ENCODE assay signal across 8 cellular contexts in the genomic region with DNA sequence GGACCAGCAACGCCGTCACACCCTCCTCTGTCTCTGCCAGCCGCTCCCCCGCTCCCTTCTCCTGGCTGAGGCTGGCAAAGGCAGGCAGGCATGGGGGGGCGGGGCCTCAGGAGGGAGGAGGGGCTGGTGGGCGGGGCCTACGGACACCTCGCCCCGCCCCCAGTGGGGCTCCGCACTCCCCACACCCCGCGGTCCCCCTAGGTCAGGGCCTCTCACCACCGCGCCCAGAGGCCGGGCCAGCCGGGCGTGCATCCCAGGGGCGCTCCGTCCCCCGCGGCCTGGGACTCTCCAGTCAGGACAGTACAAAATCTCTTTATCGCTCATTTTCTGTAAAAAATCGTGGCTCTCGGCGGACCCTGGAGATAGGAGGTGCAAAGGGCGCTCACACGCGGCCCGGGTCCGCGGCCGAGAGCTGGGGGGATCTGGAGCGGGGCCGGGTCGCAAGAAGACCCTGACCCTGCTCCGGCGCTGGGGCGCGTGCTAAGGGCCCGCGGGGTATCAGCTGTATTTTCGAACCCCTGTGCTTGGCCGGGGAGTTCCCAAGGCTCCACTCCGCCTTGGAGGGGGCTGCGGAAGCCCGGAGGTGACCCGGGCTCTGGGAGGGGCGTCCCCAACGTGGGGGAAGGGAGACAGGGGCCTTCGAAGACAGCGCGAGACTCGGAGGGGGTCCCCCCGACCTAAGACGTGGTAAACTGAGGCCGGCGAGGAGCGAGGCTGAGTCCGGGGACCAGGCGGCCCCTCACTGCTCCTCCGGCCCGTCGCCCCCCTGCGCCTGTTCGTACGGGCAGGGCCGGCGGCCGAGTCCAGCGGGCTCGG. TPM values are rescaled to one million over a fixed set of nuclear protein-coding genes. Genes with fewer than 3 reads are reported as not detected.
DNase-seq lines count a peak whose midpoint lies in the region; ATAC-seq and TF ChIP-seq lines count a peak whose summit lies in the region.
"Not testable (repeated sequence)": the region's sequence is repeated elsewhere in the genome, so short reads cannot be mapped to it uniquely, and the experiment has no call there.

No MANE protein-coding gene starts in this region.

- not testable (repeated sequence) for H3K36me3 ChIP-seq in Panc1 (ENCODE audit: control insufficient read depth, insufficient read depth, low read length); colonic mucosa

- not testable (repeated sequence) for H3K27me3 ChIP-seq in Panc1 (ENCODE audit: control insufficient read depth, insufficient read depth, low read length); colonic mucosa; mononuclear cell (ENCODE audit: insufficient read depth, low read length)

- H3K9me3 Mint-ChIP-seq in activated T-helper 2 cell treated with anti-CD3 and anti-CD28 coated beads, Interferon-gamma antibody, Interleukin-2, Interleukin-4, amounts not matched to agents 10 μg/mL and 5 μg/mL and 100 μg/mL, durations not matched to agents 14 hours and 24 hours and 36 hours; glutamatergic neuron (ENCODE audit: unreplicated experiment): not testable (repeated sequence)

- not testable (repeated sequence) for DNase-seq in AG04449 (ENCODE audit: low read depth, low spot score); Panc1 (ENCODE audit: low read depth, low spot score); activated T-helper 2 cell treated with anti-CD3 and anti-CD28 coated beads, Interferon-gamma antibody, Interleukin-2, Interleukin-4, amounts not matched to agents 10 μg/mL and 5 μg/mL and 100 μg/mL, durations not matched to agents 14 hours and 24 hours and 36 hours (ENCODE audit: low spot score); colonic mucosa
- DNase-seq in GM10248 (ENCODE audit: extremely low spot score), result peak; percentile 21
- DNase-seq in glutamatergic neuron, result peak; percentile 48

- H3K36me3 Mint-ChIP-seq in activated T-helper 2 cell treated with anti-CD3 and anti-CD28 coated beads, Interferon-gamma antibody, Interleukin-2, Interleukin-4, amounts not matched to agents 10 μg/mL and 5 μg/mL and 100 μg/mL, durations not matched to agents 14 hours and 24 hours and 36 hours (ENCODE audit: low read depth); glutamatergic neuron (ENCODE audit: unreplicated experiment): not testable (repeated sequence)

- intact Hi-C loops in Panc1 (cut with micrococcal nuclease; ENCODE audit: unreplicated experiment); colonic mucosa (cut with DNase I): not testable (repeated sequence)
- intact Hi-C loops in activated T-helper 2 cell treated with anti-CD3 and anti-CD28 coated beads, Interferon-gamma antibody, Interleukin-2, Interleukin-4, amounts not matched to agents 10 μg/mL and 5 μg/mL and 100 μg/mL, durations not matched to agents 14 hours and 24 hours and 36 hours (cut with micrococcal nuclease), result loop anchor here (5.0 kb wide), 2 partner anchors 263 to 333 kb away; a partner anchor contains a TSS

- not testable (repeated sequence) for ATAC-seq in Panc1

- not testable (repeated sequence) for H3K27me3 Mint-ChIP-seq in activated T-helper 2 cell treated with anti-CD3 and anti-CD28 coated beads, Interferon-gamma antibody, Interleukin-2, Interleukin-4, amounts not matched to agents 10 μg/mL and 5 μg/mL and 100 μg/mL, durations not matched to agents 14 hours and 24 hours and 36 hours (ENCODE audit: low read depth); glutamatergic neuron (ENCODE audit: unreplicated experiment)

- not testable (repeated sequence) for TF ChIP-seq CTCF in AG04449 (IDR thresholded peaks at IDR 0.05; ENCODE audit: insufficient read depth, low read length, missing control alignments); GM10248 (IDR thresholded peaks at IDR 0.05; ENCODE audit: control extremely low read depth, extremely low read depth, low read depth, missing control alignments); Panc1 (IDR thresholded peaks at IDR 0.05); colonic mucosa (IDR thresholded peaks at IDR 0.05); glutamatergic neuron (IDR thresholded peaks at IDR 0.05; ENCODE audit: partially characterized antibody, unreplicated experiment)

- H3K4me1 ChIP-seq in Panc1 (ENCODE audit: control insufficient read depth, insufficient read depth, low read length); colonic mucosa; mononuclear cell (ENCODE audit: insufficient read depth, low read length): not testable (repeated sequence)

- H3K9me3 ChIP-seq in Panc1 (ENCODE audit: control insufficient read depth, insufficient read depth, low read depth, low read length); colonic mucosa; mononuclear cell (ENCODE audit: low read depth, low read length): not testable (repeated sequence)

- H3K9ac ChIP-seq in colonic mucosa (ENCODE audit: low read depth in 2 of 2, low read length in 2 of 2), result not testable (repeated sequence)

- not testable (repeated sequence) for H3K4me1 Mint-ChIP-seq in activated T-helper 2 cell treated with anti-CD3 and anti-CD28 coated beads, Interferon-gamma antibody, Interleukin-2, Interleukin-4, amounts not matched to agents 10 μg/mL and 5 μg/mL and 100 μg/mL, durations not matched to agents 14 hours and 24 hours and 36 hours (ENCODE audit: low read depth); glutamatergic neuron (ENCODE audit: low read depth, unreplicated experiment)

- peak overlapping the region; percentile 67 for H3K4me3 Mint-ChIP-seq in activated T-helper 2 cell treated with anti-CD3 and anti-CD28 coated beads, Interferon-gamma antibody, Interleukin-2, Interleukin-4, amounts not matched to agents 10 μg/mL and 5 μg/mL and 100 μg/mL, durations not matched to agents 14 hours and 24 hours and 36 hours (ENCODE audit: low read depth)
- peak overlapping the region; percentile 74 for H3K4me3 Mint-ChIP-seq in glutamatergic neuron (ENCODE audit: unreplicated experiment)

- not testable (repeated sequence) for H3K27ac ChIP-seq in Panc1 (ENCODE audit: low read length); colonic mucosa; skin epidermis

- CTCF ChIA-PET in AG04449 (lab: Yijun Ruan, JAX); GM10248 (lab: Yijun Ruan, JAX); Panc1 (lab: Charles Lee): not testable (repeated sequence)

- in situ Hi-C loops in Panc1 (cut with HindIII; ENCODE audit: low pct_unique_long_range_greater_than_20kb, low sequenced_read_pairs), result not testable (repeated sequence)

- POLR2A ChIA-PET in AG04449 (lab: Yijun Ruan, JAX); GM10248 (lab: Yijun Ruan, JAX); Panc1 (lab: Charles Lee): not testable (repeated sequence)

- not testable (repeated sequence) for BruUV-seq in Panc1 (replicated peaks; lab: Mats Ljungman, UMichigan)

- peak overlapping the region; percentile 36 for H3K4me3 ChIP-seq in AG04449 (ENCODE audit: low read depth, low read length)
- H3K4me3 ChIP-seq in Panc1 (ENCODE audit: low read depth in 2 of 2, low read length in 2 of 2), result peak overlapping the region; percentile 39 to 53
- peak overlapping the region; percentile 37 for H3K4me3 ChIP-seq in colonic mucosa
- H3K4me3 ChIP-seq in mononuclear cell (ENCODE audit: low read length), result peak overlapping the region; percentile 15
- H3K4me3 ChIP-seq in skin epidermis, result peak overlapping the region; percentile 6 to 37 (median 20)

- not testable (repeated sequence) for H3K27ac Mint-ChIP-seq in activated T-helper 2 cell treated with anti-CD3 and anti-CD28 coated beads, Interferon-gamma antibody, Interleukin-2, Interleukin-4, amounts not matched to agents 10 μg/mL and 5 μg/mL and 100 μg/mL, durations not matched to agents 14 hours and 24 hours and 36 hours; glutamatergic neuron (ENCODE audit: unreplicated experiment)

RNA-seq across cellular contexts. Expression of a gene that starts 28.9 kb away (rescaled TPM):
- 81.2 TPM for total RNA-seq in Panc1 (2021; ENCODE audit: unreplicated experiment)
- polyA plus RNA-seq in Panc1 (2012; ENCODE audit: insufficient read length), result 73.0 TPM
- 83.1 and 85.7 TPM in 2 replicates for total RNA-seq in activated T-helper 2 cell treated with anti-CD3 and anti-CD28 coated beads, Interferon-gamma antibody, Interleukin-2, Interleukin-4, amounts not matched to agents 10 μg/mL and 5 μg/mL and 100 μg/mL, durations not matched to agents 14 hours and 24 hours and 36 hours
- total RNA-seq in colonic mucosa, result 10 to 100 TPM; 50.1 to 52.6 TPM
- 123 TPM for total RNA-seq in glutamatergic neuron (ENCODE audit: unreplicated experiment)
- total RNA-seq in mononuclear cell, result 74.5 TPM
